In the genomic region with DNA sequence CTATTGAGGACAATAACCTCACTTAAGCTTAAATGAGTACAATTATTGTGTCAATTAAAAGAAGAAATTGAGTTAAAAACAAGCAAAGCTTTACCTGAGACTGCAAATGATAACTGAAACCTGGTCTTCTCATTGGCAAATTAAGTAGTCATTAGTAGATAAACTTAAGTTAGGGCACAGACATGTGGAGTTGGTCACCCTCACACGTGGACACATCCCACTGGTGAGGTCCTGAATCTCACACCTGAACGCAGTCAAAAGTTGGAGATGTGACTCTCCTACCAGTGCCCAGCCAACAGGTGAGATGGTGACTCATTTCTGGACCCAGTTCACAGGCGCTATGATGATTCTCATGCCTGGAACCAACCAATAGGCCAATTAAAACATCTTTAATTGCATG, we compare ENCODE assay signal across 11 cellular contexts.
"Had no signal": no experiment of that assay in that cellular context is flagged by ENCODE, and none has a peak within 500 bp of the region (broad histone marks: within the 10 kb centered on the region; RNA-seq: fewer than 3 reads in every experiment).

No MANE protein-coding gene starts in this region.

- H3K4me3 Mint-ChIP-seq: GM23338, H9, HFFc6 had no signal

- FAIRE-seq: H1, H54 had no signal

- H3K9me3 Mint-ChIP-seq: GM23338, H9 had no signal

- DNase-seq: GM23248, GOT3, H7, H9, HCEC 1CT, HFFc6 had no signal

- H3K36me3 ChIP-seq: HAP-1 had no signal

- H3K4me2 ChIP-seq: GM23338 had no signal

- ATAC-seq: GM23338, HCT116 had no signal

- H3K9ac ChIP-seq: GM23248 had no signal

- H2AFZ ChIP-seq: GM23248, GM23338 had no signal

- H3K9me3 ChIP-seq: HAP-1 had no signal

- H3K27ac ChIP-seq: GM23248 had no signal

- H3K4me1 ChIP-seq: HAP-1 had no signal

- H3K27ac Mint-ChIP-seq: GM23338, H9, HFFc6 had no signal

- H3K4me3 ChIP-seq: GM23248, GM23338, HAP-1 had no signal
